Comparison of ENCODE assay signal across 19 cellular contexts in the genomic region with DNA sequence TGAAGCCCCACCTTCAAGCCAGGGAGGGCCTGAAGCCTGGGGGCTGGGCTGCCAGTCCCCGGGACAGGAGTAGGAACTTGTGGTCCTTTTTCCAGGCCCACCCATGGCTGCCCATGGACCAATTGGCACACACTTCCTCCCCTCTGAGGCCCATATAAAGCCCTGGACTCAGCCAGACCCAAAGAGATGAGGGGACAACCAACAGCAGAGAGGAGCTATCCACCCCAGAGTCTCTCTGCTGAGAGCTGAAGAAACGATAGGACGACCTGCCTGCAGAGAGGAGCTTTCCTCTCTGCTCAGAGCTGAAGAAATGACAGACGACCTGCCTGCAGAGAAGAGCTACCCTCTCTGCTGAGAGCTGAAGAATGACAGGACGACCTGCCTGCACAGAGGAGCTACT. TPM values are rescaled to one million over a fixed set of nuclear protein-coding genes. Genes with fewer than 3 reads are reported as not detected.
DNase-seq lines count a peak whose midpoint lies in the region; ATAC-seq and TF ChIP-seq lines count a peak whose summit lies in the region.
"Had no signal": no experiment of that assay in that cellular context is flagged by ENCODE, and none has a peak within 500 bp of the region (broad histone marks: within the 10 kb centered on the region; RNA-seq: fewer than 3 reads in every experiment).

No MANE protein-coding gene starts in this region.

- no peak for TF ChIP-seq CTCF in OCI-LY3 (IDR thresholded peaks at IDR 0.05; ENCODE audit: low read depth, low read length)
- no peak for TF ChIP-seq CTCF in natural killer cell (IDR thresholded peaks at IDR 0.05)

- H3K27ac Mint-ChIP-seq in central memory CD8-positive, alpha-beta T cell (ENCODE audit: low read depth), result peak overlapping the region; percentile 51
- peak overlapping the region; percentile 42 for H3K27ac Mint-ChIP-seq in stimulated activated naive B cell treated with anti-CD40 and anti-IgM and Interleukin-4, amounts not matched to agents 10 μg/mL and 1 μg/mL and 100 μg/mL, for 72 hours
- no peak overlapping the region for H3K27ac Mint-ChIP-seq in natural killer cell
- H3K27ac Mint-ChIP-seq: CD4-positive, alpha-beta T cell had no signal

- H3K27me3 ChIP-seq in H7 (ENCODE audit: control insufficient read depth, insufficient read depth, low read length), result no peaks in the 10 kb centered on the region
- peaks cover 10% of the 10 kb centered on the region for H3K27me3 ChIP-seq in OCI-LY3 (ENCODE audit: low read depth, low read length)
- H3K27me3 ChIP-seq: BLaER1 had no signal

- DNase-seq in H7 (peak; percentile 13), natural killer cell (no peak), NCI-H2227 (lab: John Stamatoyannopoulos, UW; ENCODE audit: unreplicated experiment) (no peak), DMS53 treated with DMSO at 0.1 percent for 48 hours (lab: John Stamatoyannopoulos, UW; ENCODE audit: unreplicated experiment) (no peak)
- DNase-seq in central memory CD8-positive, alpha-beta T cell (ENCODE audit: low spot score in 2 of 2), result no peak
- no peak for DNase-seq in stimulated activated naive B cell treated with anti-CD40 and anti-IgM and Interleukin-4, amounts not matched to agents 10 μg/mL and 1 μg/mL and 100 μg/mL, for 72 hours
- DNase-seq: CD4-positive, alpha-beta T cell; COR-L47; DMS79 treated with DMSO at 0.1 percent for 48 hours; GOT3; MM.1S; NCI-H1092; NCI-H1436; NCI-H187 treated with DMSO at 0.1 percent for 48 hours; NCI-H2107; NCI-H510A; Right ventricle myocardium superior had no signal

- no peaks in the 10 kb centered on the region; the same call in 1 of the 2 replicates for H3K9me3 ChIP-seq in OCI-LY3 (ENCODE audit: insufficient read depth, low read length)
- H3K9me3 ChIP-seq: BLaER1 had no signal

- no peaks in the 10 kb centered on the region for H4K20me1 ChIP-seq in OCI-LY3 (ENCODE audit: insufficient read depth, low read length)
- H4K20me1 ChIP-seq: BLaER1 had no signal

- H3K9ac ChIP-seq in OCI-LY3 (ENCODE audit: low read length), result no peak overlapping the region
- H3K9ac ChIP-seq: BLaER1 had no signal

- H3K4me1 Mint-ChIP-seq in central memory CD8-positive, alpha-beta T cell, result no peaks in the 10 kb centered on the region
- peaks cover 15 to 32% of the 10 kb centered on the region in 2 donors for H3K4me1 Mint-ChIP-seq in stimulated activated naive B cell treated with anti-CD40 and anti-IgM and Interleukin-4, amounts not matched to agents 10 μg/mL and 1 μg/mL and 100 μg/mL, for 72 hours
- H3K4me1 Mint-ChIP-seq in natural killer cell, result no peaks in the 10 kb centered on the region

- no peaks in the 10 kb centered on the region for H3K9me3 Mint-ChIP-seq in central memory CD8-positive, alpha-beta T cell
- no peaks in the 10 kb centered on the region for H3K9me3 Mint-ChIP-seq in stimulated activated naive B cell treated with anti-CD40 and anti-IgM and Interleukin-4, amounts not matched to agents 10 μg/mL and 1 μg/mL and 100 μg/mL, for 72 hours
- H3K9me3 Mint-ChIP-seq in natural killer cell, result no peaks in the 10 kb centered on the region
- H3K9me3 Mint-ChIP-seq: CD4-positive, alpha-beta T cell had no signal

- peaks cover 5% of the 10 kb centered on the region for H3K36me3 Mint-ChIP-seq in central memory CD8-positive, alpha-beta T cell (ENCODE audit: insufficient read depth)
- peaks cover 4 to 24% of the 10 kb centered on the region in 2 donors for H3K36me3 Mint-ChIP-seq in stimulated activated naive B cell treated with anti-CD40 and anti-IgM and Interleukin-4, amounts not matched to agents 10 μg/mL and 1 μg/mL and 100 μg/mL, for 72 hours
- no peaks in the 10 kb centered on the region for H3K36me3 Mint-ChIP-seq in natural killer cell

- ATAC-seq in central memory CD8-positive, alpha-beta T cell (replicated peaks; ENCODE audit: extremely low read depth, poor library complexity, severe bottlenecking), result no peak
- ATAC-seq in stimulated activated naive B cell treated with anti-CD40 and anti-IgM and Interleukin-4, amounts not matched to agents 10 μg/mL and 1 μg/mL and 100 μg/mL, for 72 hours (replicated peaks), result no peak
- ATAC-seq in natural killer cell, result no peak

- intact Hi-C loops in natural killer cell (cut with micrococcal nuclease), result no loop called here

- no peak overlapping the region for H3K4me3 Mint-ChIP-seq in central memory CD8-positive, alpha-beta T cell
- H3K4me3 Mint-ChIP-seq in stimulated activated naive B cell treated with anti-CD40 and anti-IgM and Interleukin-4, amounts not matched to agents 10 μg/mL and 1 μg/mL and 100 μg/mL, for 72 hours, result no peak overlapping the region
- no peak overlapping the region for H3K4me3 Mint-ChIP-seq in natural killer cell
- H3K4me3 Mint-ChIP-seq: CD4-positive, alpha-beta T cell had no signal

- H3K27ac ChIP-seq in OCI-LY3 (ENCODE audit: low read length), result no peak overlapping the region
- H3K27ac ChIP-seq: BLaER1 had no signal

- no peaks in the 10 kb centered on the region for H3K27me3 Mint-ChIP-seq in central memory CD8-positive, alpha-beta T cell
- no peaks in the 10 kb centered on the region for H3K27me3 Mint-ChIP-seq in stimulated activated naive B cell treated with anti-CD40 and anti-IgM and Interleukin-4, amounts not matched to agents 10 μg/mL and 1 μg/mL and 100 μg/mL, for 72 hours
- no peaks in the 10 kb centered on the region for H3K27me3 Mint-ChIP-seq in natural killer cell (ENCODE audit: low read depth in 2 of 2)
- H3K27me3 Mint-ChIP-seq: CD4-positive, alpha-beta T cell had no signal

- no peak overlapping the region for H3K4me3 ChIP-seq in H7 (ENCODE audit: insufficient read depth, low read depth, low read length)
- no peak overlapping the region for H3K4me3 ChIP-seq in OCI-LY3 (ENCODE audit: low read length)
- H3K4me3 ChIP-seq: BLaER1 had no signal

- no peaks in the 10 kb centered on the region for H3K36me3 ChIP-seq in H7 (replicated peaks; ENCODE audit: control insufficient read depth, insufficient read depth, low read length)
- no peaks in the 10 kb centered on the region for H3K36me3 ChIP-seq in OCI-LY3 (replicated peaks; ENCODE audit: low read depth, low read length)

- no peak overlapping the region for H2AFZ ChIP-seq in OCI-LY3 (ENCODE audit: low read depth, low read length)

- peaks cover 56% of the 10 kb centered on the region for H3K4me1 ChIP-seq in OCI-LY3 (ENCODE audit: low read length)
- H3K4me1 ChIP-seq: BLaER1 had no signal

- no peaks in the 10 kb centered on the region for H3K79me2 ChIP-seq in OCI-LY3 (ENCODE audit: low read length)

- peak overlapping the region; percentile 82 for H3K4me2 ChIP-seq in OCI-LY3 (ENCODE audit: low read length)
- H3K4me2 ChIP-seq: BLaER1 had no signal

RNA-seq across cellular contexts. Expression of gene PEX13, which starts 43.8 kb away (rescaled TPM):
- 24.2 and 26.3 TPM in 2 replicates for total RNA-seq in H7 (2014; rRNA removed; shearing (Covaris generic))
- 10 to 100 TPM; 15.8 to 18.1 (median 17.9) TPM for total RNA-seq in natural killer cell

RNA-seq across cellular contexts. Expression of gene PUS10, which starts 44.4 kb away (rescaled TPM):
- total RNA-seq in H7 (2014; rRNA removed; shearing (Covaris generic)), result 3.4 and 5.8 TPM in 2 replicates
- 10 to 100 TPM in 1 of 3 donors, 1 to 10 TPM in 2; 7.2 to 15.2 (median 8.4) TPM for total RNA-seq in natural killer cell

Comparison
In these comparisons a context has a peak if more than half of its experiments do, and no peak if none do; other contexts are left out.
1. H3K27ac Mint-ChIP-seq: peak in central memory CD8-positive, alpha-beta T cell (single experiment) and stimulated activated naive B cell treated with anti-CD40 and anti-IgM and Interleukin-4, amounts not matched to agents 10 μg/mL and 1 μg/mL and 100 μg/mL, for 72 hours (single experiment); none in natural killer cell (0 of 2).